ENCODE assay signal across 31 cellular contexts in the genomic region with DNA sequence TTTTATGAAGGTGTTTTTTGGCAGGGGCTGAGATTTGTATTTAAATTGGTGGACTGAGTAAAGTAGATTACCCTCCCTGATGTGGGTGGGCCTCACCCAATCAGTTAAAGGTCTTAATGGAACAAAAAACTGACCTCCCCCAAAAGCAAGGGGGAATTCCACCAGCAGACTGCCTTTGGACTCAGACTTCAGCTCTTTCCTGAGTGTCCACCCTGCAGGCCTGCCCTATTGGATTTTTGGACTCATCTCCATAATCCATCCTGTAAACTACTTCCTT.
"Had no signal": no experiment of that assay in that cellular context is flagged by ENCODE, and none has a peak within 500 bp of the region (broad histone marks: within the 10 kb centered on the region; RNA-seq: fewer than 3 reads in every experiment).

No MANE protein-coding gene starts in this region.

- H3K9me3 ChIP-seq: Peyer's patch, SJSA1, SK-N-SH had no signal

- H3K36me3 ChIP-seq: cardiac muscle cell, Peyer's patch, SJSA1 had no signal

- H3K27ac Mint-ChIP-seq: activated CD4-positive, alpha-beta T cell treated with anti-CD3 and anti-CD28 coated beads for 36 hours; activated CD4-positive, alpha-beta T cell treated with anti-CD3 and anti-CD28 coated beads, Interleukin-2, amount 10 ng/mL, durations not matched to agents 7 days and 5 days; activated CD8-positive, alpha-beta T cell treated with anti-CD3 and anti-CD28 coated beads, Interleukin-2, amount 10 ng/mL, durations not matched to agents 7 days and 5 days; activated naive CD4-positive, alpha-beta T cell treated with anti-CD3 and anti-CD28 coated beads for 36 hours; activated naive CD8-positive, alpha-beta T cell treated with anti-CD3 and anti-CD28 coated beads for 36 hours; activated T-cell treated with anti-CD3 and anti-CD28 coated beads, Interleukin-2, amount 50 U/mL, for 24 hours; activated T-helper 2 cell treated with anti-CD3 and anti-CD28 coated beads, Interferon-gamma antibody, Interleukin-2, Interleukin-4, amounts not matched to agents 10 μg/mL and 5 μg/mL and 100 μg/mL, durations not matched to agents 14 hours and 24 hours and 36 hours; T-helper 1 cell treated with Interleukin-12 subunit alpha and Interleukin-12 subunit beta and Interleukin-4 antibody, amounts not matched to agents 30 μg/mL and 1 μg/mL, for 36 hours; T-helper 2 cell treated with Interferon-gamma antibody and Interleukin-4, amounts not matched to agents 5 μg/mL and 100 μg/mL, for 36 hours had no signal

- H3K4me3 Mint-ChIP-seq: activated CD4-positive, alpha-beta T cell treated with anti-CD3 and anti-CD28 coated beads for 36 hours; activated CD4-positive, alpha-beta T cell treated with anti-CD3 and anti-CD28 coated beads, Interleukin-2, amount 10 ng/mL, durations not matched to agents 7 days and 5 days; activated CD8-positive, alpha-beta T cell treated with anti-CD3 and anti-CD28 coated beads, Interleukin-2, amount 10 ng/mL, durations not matched to agents 7 days and 5 days; activated naive CD4-positive, alpha-beta T cell treated with anti-CD3 and anti-CD28 coated beads for 36 hours; activated naive CD8-positive, alpha-beta T cell treated with anti-CD3 and anti-CD28 coated beads for 36 hours; activated T-cell treated with anti-CD3 and anti-CD28 coated beads, Interleukin-2, amount 50 U/mL, for 24 hours; central memory CD8-positive, alpha-beta T cell; T-helper 1 cell treated with Interleukin-12 subunit alpha and Interleukin-12 subunit beta and Interleukin-4 antibody, amounts not matched to agents 30 μg/mL and 1 μg/mL, for 36 hours; T-helper 2 cell treated with Interferon-gamma antibody and Interleukin-4, amounts not matched to agents 5 μg/mL and 100 μg/mL, for 36 hours; WTC11 had no signal

- H3K4me3 ChIP-seq: cardiac muscle cell, Peyer's patch, SJSA1 had no signal

- H3K27me3 ChIP-seq: cardiac muscle cell, Peyer's patch, SJSA1 had no signal

- H3K9ac ChIP-seq: SK-N-SH had no signal

- H3K36me3 Mint-ChIP-seq: activated naive CD8-positive, alpha-beta T cell treated with anti-CD3 and anti-CD28 coated beads for 36 hours; WTC11 had no signal

- H3K4me2 ChIP-seq: SK-N-SH had no signal

- H3K27ac ChIP-seq: cardiac muscle cell, Peyer's patch, SJSA1 had no signal

- H3K9me3 Mint-ChIP-seq: activated CD4-positive, alpha-beta T cell treated with anti-CD3 and anti-CD28 coated beads, Interleukin-2, amount 10 ng/mL, durations not matched to agents 7 days and 5 days; activated naive CD4-positive, alpha-beta T cell treated with anti-CD3 and anti-CD28 coated beads for 36 hours; activated naive CD8-positive, alpha-beta T cell treated with anti-CD3 and anti-CD28 coated beads for 36 hours; activated T-cell treated with anti-CD3 and anti-CD28 coated beads, Interleukin-2, amount 50 U/mL, for 24 hours; activated T-helper 2 cell treated with anti-CD3 and anti-CD28 coated beads, Interferon-gamma antibody, Interleukin-2, Interleukin-4, amounts not matched to agents 10 μg/mL and 5 μg/mL and 100 μg/mL, durations not matched to agents 14 hours and 24 hours and 36 hours; central memory CD8-positive, alpha-beta T cell; T-helper 1 cell treated with Interleukin-12 subunit alpha and Interleukin-12 subunit beta and Interleukin-4 antibody, amounts not matched to agents 30 μg/mL and 1 μg/mL, for 36 hours; T-helper 2 cell treated with Interferon-gamma antibody and Interleukin-4, amounts not matched to agents 5 μg/mL and 100 μg/mL, for 36 hours; WTC11 had no signal

- H3K4me1 Mint-ChIP-seq: activated CD4-positive, alpha-beta T cell treated with anti-CD3 and anti-CD28 coated beads, Interleukin-2, amount 10 ng/mL, durations not matched to agents 7 days and 5 days; central memory CD8-positive, alpha-beta T cell had no signal

- H3K9me2 ChIP-seq: SK-N-SH had no signal

- DNase-seq: activated CD4-positive, alpha-beta T cell treated with anti-CD3 and anti-CD28 coated beads for 36 hours; activated CD4-positive, alpha-beta T cell treated with anti-CD3 and anti-CD28 coated beads, Interleukin-2, amount 10 ng/mL, durations not matched to agents 7 days and 5 days; activated CD4-positive, alpha-beta T cell treated with anti-CD3 and anti-CD28 coated beads, Interleukin-2, amount 50 U/mL, for 48 hours; activated CD8-positive, alpha-beta T cell treated with anti-CD3 and anti-CD28 coated beads, Interleukin-2, amount 10 ng/mL, durations not matched to agents 7 days and 5 days; activated gamma-delta T cell; activated naive CD4-positive, alpha-beta T cell treated with anti-CD3 and anti-CD28 coated beads for 36 hours; activated naive CD8-positive, alpha-beta T cell treated with anti-CD3 and anti-CD28 coated beads for 36 hours; activated T-cell treated with anti-CD3 and anti-CD28 coated beads, Interleukin-2, amount 50 U/mL, for 24 hours; amniotic stem cell; aorta; KG1; MM.1S; MV-4-11; NCI-H1092; NCI-H1436 treated with DMSO at 0.1 percent for 48 hours; NCI-H1694 treated with DMSO at 0.1 percent for 48 hours; NCI-H2029; NCI-H345; NCI-H524 treated with DMSO at 0.1 percent for 48 hours; Peyer's patch; RPMI8226; SHP77 treated with DMSO at 0.1 percent for 48 hours; SK-N-SH had no signal

- H3K27me3 Mint-ChIP-seq: activated CD4-positive, alpha-beta T cell treated with anti-CD3 and anti-CD28 coated beads for 36 hours; activated CD4-positive, alpha-beta T cell treated with anti-CD3 and anti-CD28 coated beads, Interleukin-2, amount 10 ng/mL, durations not matched to agents 7 days and 5 days; activated naive CD8-positive, alpha-beta T cell treated with anti-CD3 and anti-CD28 coated beads for 36 hours had no signal

- ATAC-seq: activated CD4-positive, alpha-beta T cell treated with anti-CD3 and anti-CD28 coated beads for 36 hours; activated CD4-positive, CD25-positive, alpha-beta regulatory T cell treated with anti-CD3 and anti-CD28 coated beads, Interleukin-2, amount 50 U/mL, for 24 hours; activated CD8-positive, alpha-beta T cell treated with anti-CD3 and anti-CD28 coated beads, Interleukin-2, amount 10 ng/mL, durations not matched to agents 7 days and 5 days; WTC11 had no signal
